Comparison of ENCODE assay signal across 8 cellular contexts in the genomic region with DNA sequence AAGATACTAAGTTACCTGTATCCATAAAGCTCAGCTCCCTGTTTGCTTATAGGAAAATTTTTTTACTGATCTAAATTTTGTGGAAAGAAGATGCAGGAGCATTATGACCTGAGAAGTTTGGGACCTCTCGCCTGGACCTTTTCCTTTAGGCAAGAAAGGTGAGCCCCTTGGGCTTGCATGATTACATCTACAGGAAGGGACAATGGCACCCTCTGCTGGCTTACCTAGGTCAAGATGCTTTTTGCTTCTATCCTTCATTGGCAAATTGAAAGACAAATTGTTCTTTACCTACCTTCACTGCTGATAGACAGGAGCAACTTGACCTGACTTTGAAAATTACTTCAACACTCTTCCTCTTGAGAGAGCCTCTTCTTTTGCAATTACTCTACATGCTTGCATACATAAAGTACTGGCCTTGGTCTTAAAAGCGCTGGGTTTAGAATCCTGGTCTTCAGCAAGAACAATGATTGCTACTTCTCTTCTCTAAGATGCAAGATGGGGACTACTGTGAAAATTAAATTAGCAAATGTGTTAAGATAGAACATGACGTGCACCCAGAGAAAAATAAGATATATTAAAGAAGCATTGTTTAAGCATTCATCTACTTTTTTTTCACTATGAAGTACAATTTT.
DNase-seq lines count a peak whose midpoint lies in the region; TF ChIP-seq lines count a peak whose summit lies in the region.

No MANE protein-coding gene starts in this region.

- DNase-seq in GM06990 (ENCODE audit: extremely low read depth, insufficient read length): no peak
- peak; percentile 62 for DNase-seq in OCI-LY7 (ENCODE audit: low spot score)
- DNase-seq in esophagus squamous epithelium (lab: John Stamatoyannopoulos, UW): no peak
- DNase-seq in prostate gland (ENCODE audit: low spot score): peak; percentile 21
- DNase-seq in GDM1 (lab: John Stamatoyannopoulos, UW): no peak
- DNase-seq in activated CD4-positive, alpha-beta T cell treated with anti-CD3 and anti-CD28 coated beads, Interleukin-2, amount 10 ng/mL, durations not matched to agents 24 days and 14 days: no peak
- no peak for DNase-seq in T1000 (lab: John Stamatoyannopoulos, UW)

- H3K36me3 ChIP-seq in GM06990 (ENCODE audit: control insufficient read depth, insufficient read depth, low read length): no peaks in the 10 kb centered on the region
- no peaks in the 10 kb centered on the region for H3K36me3 ChIP-seq in HEK293 (ENCODE audit: control insufficient read depth in 2 of 2, insufficient read depth in 1 of 2, low read length in 2 of 2)
- H3K36me3 ChIP-seq in OCI-LY7 (ENCODE audit: insufficient read depth, low read length): no peaks in the 10 kb centered on the region
- no peaks in the 10 kb centered on the region for H3K36me3 ChIP-seq in esophagus squamous epithelium
- no peaks in the 10 kb centered on the region for H3K36me3 ChIP-seq in prostate gland

- H3K4me3 ChIP-seq in GM06990 (replicated peaks; ENCODE audit: low read depth, low read length) (no peak overlapping the region), HEK293 (ENCODE audit: low read depth, low read length) (no peak overlapping the region), OCI-LY7 (ENCODE audit: low read depth, low read length, poor library complexity, severe bottlenecking) (no peak overlapping the region), esophagus squamous epithelium (no peak overlapping the region), prostate gland (no peak overlapping the region)

- TF ChIP-seq CTCF in GM06990 (IDR thresholded peaks at IDR 0.05; ENCODE audit: insufficient read depth, low read length, poor library complexity, severe bottlenecking): peak; percentile 67
- TF ChIP-seq CTCF in HEK293 (tag by site-specific recombination; IDR thresholded peaks at IDR 0.05): no peak
- peak; percentile 89 for TF ChIP-seq CTCF in OCI-LY7 (conservative IDR thresholded peaks at IDR 0.05; ENCODE audit: low read length)
- peak in 5 of 6 experiments; percentile 25 to 50 (median 43) for TF ChIP-seq CTCF in esophagus squamous epithelium (IDR thresholded peaks at IDR 0.05)
- peak in 3 of 4 experiments; percentile 43 to 56 (median 53) for TF ChIP-seq CTCF in prostate gland (IDR thresholded peaks at IDR 0.05)

- CTCF ChIA-PET in HEK293 (lab: Yijun Ruan, JAX) (interaction anchor here (0.6 to 2.8 kb wide), 18 partner anchors 8 to 1790 kb away, joined by 3 to 20 read pairs (median 4); no protein-coding TSS in a partner anchor), OCI-LY7 (lab: Charles Lee; ENCODE audit: unreplicated experiment) (interaction anchor here (1.0 kb wide), 2 partner anchors 8 to 30 kb away, joined by 3 to 4 read pairs; no protein-coding TSS in a partner anchor)

- BruUV-seq in OCI-LY7 (replicated peaks; lab: Mats Ljungman, UMichigan): no TSS peak

- no peaks in the 10 kb centered on the region for H3K9me2 ChIP-seq in OCI-LY7 (ENCODE audit: insufficient read depth, low read length)

- no peak overlapping the region for H2AFZ ChIP-seq in OCI-LY7 (ENCODE audit: low read length)

- no peaks in the 10 kb centered on the region for H3K4me1 ChIP-seq in HEK293 (ENCODE audit: control insufficient read depth, insufficient read depth, low read length)
- H3K4me1 ChIP-seq in OCI-LY7 (ENCODE audit: insufficient read depth, low read length, poor library complexity, severe bottlenecking): no peaks in the 10 kb centered on the region
- no peaks in the 10 kb centered on the region for H3K4me1 ChIP-seq in esophagus squamous epithelium
- H3K4me1 ChIP-seq in prostate gland (replicated peaks): no peaks in the 10 kb centered on the region

- H3K36me3 Mint-ChIP-seq in activated CD4-positive, alpha-beta T cell treated with anti-CD3 and anti-CD28 coated beads, Interleukin-2, amount 10 ng/mL, durations not matched to agents 24 days and 14 days (ENCODE audit: low read depth): no peaks in the 10 kb centered on the region

- no peak overlapping the region for H3K4me3 Mint-ChIP-seq in activated CD4-positive, alpha-beta T cell treated with anti-CD3 and anti-CD28 coated beads, Interleukin-2, amount 10 ng/mL, durations not matched to agents 24 days and 14 days

- no peak overlapping the region for H3K4me2 ChIP-seq in OCI-LY7 (ENCODE audit: low read length)

- H3K27me3 ChIP-seq in GM06990 (replicated peaks; ENCODE audit: control insufficient read depth, insufficient read depth, low read length) (no peaks in the 10 kb centered on the region), esophagus squamous epithelium (no peaks in the 10 kb centered on the region), prostate gland (replicated peaks; ENCODE audit: insufficient read depth) (no peaks in the 10 kb centered on the region)

- TF ChIP-seq POLR2A in esophagus squamous epithelium (IDR thresholded peaks at IDR 0.05) (no peak), prostate gland (IDR thresholded peaks at IDR 0.05) (no peak)

- intact Hi-C loops in OCI-LY7 (cut with micrococcal nuclease; ENCODE audit: unreplicated experiment): loop anchor here (10.0 kb wide), 1 partner anchor 462 kb away; no protein-coding TSS in a partner anchor
- intact Hi-C loops in esophagus squamous epithelium (cut with DNase I): no loop called here
- intact Hi-C loops in prostate gland (cut with DNase I): loop anchor here (5.0 to 10.0 kb wide), 3 partner anchors 44 to 454 kb away; partner anchors contain the start of gene PGR
- intact Hi-C loops in activated CD4-positive, alpha-beta T cell treated with anti-CD3 and anti-CD28 coated beads, Interleukin-2, amount 10 ng/mL, durations not matched to agents 24 days and 14 days (cut with micrococcal nuclease): no loop called here

- no peaks in the 10 kb centered on the region for H3K9me3 Mint-ChIP-seq in activated CD4-positive, alpha-beta T cell treated with anti-CD3 and anti-CD28 coated beads, Interleukin-2, amount 10 ng/mL, durations not matched to agents 24 days and 14 days

- no peaks in the 10 kb centered on the region for H4K20me1 ChIP-seq in OCI-LY7 (ENCODE audit: insufficient read depth, low read length)

- POLR2A ChIA-PET in HEK293 (lab: Yijun Ruan, JAX): no interaction called here
- POLR2A ChIA-PET in OCI-LY7 (lab: Charles Lee): no interaction called here

- H3K79me2 ChIP-seq in OCI-LY7 (ENCODE audit: insufficient read depth, low read depth, low read length): no peaks in the 10 kb centered on the region

- no peaks in the 10 kb centered on the region for H3K4me1 Mint-ChIP-seq in activated CD4-positive, alpha-beta T cell treated with anti-CD3 and anti-CD28 coated beads, Interleukin-2, amount 10 ng/mL, durations not matched to agents 24 days and 14 days

- 59 to 60% methylated on average over 3 of the region's 3 CpGs for WGBS in esophagus squamous epithelium, 2 donors
- 66% methylated on average over 3 of the region's 3 CpGs for WGBS in prostate gland

- H3K27ac ChIP-seq in HEK293 (ENCODE audit: extremely low read depth, low read depth, low read length) (no peak overlapping the region), OCI-LY7 (ENCODE audit: low read depth, low read length, poor library complexity, severe bottlenecking) (no peak overlapping the region), esophagus squamous epithelium (no peak overlapping the region), prostate gland (no peak overlapping the region)

- H3K9me3 ChIP-seq in HEK293 (ENCODE audit: control insufficient read depth, insufficient read depth, low read depth, low read length) (no peaks in the 10 kb centered on the region), OCI-LY7 (ENCODE audit: low read length) (no peaks in the 10 kb centered on the region), esophagus squamous epithelium (no peaks in the 10 kb centered on the region), prostate gland (no peaks in the 10 kb centered on the region)

- H3K27ac Mint-ChIP-seq in activated CD4-positive, alpha-beta T cell treated with anti-CD3 and anti-CD28 coated beads, Interleukin-2, amount 10 ng/mL, durations not matched to agents 24 days and 14 days: no peak overlapping the region

- H3K27me3 Mint-ChIP-seq in activated CD4-positive, alpha-beta T cell treated with anti-CD3 and anti-CD28 coated beads, Interleukin-2, amount 10 ng/mL, durations not matched to agents 24 days and 14 days: no peaks in the 10 kb centered on the region

TF ChIP-seq in HEK293, 187 proteins besides CTCF, POLR2A, EP300 and RAD21:
- TF ChIP-seq KLF9 (tag by site-specific recombination; IDR thresholded peaks at IDR 0.05; ENCODE audit: low read depth): no peak
- TF ChIP-seq ZNF654 (tag by site-specific recombination; IDR thresholded peaks at IDR 0.05; ENCODE audit: low read depth): peak; percentile 63

Comparison
In these comparisons a context has a peak if more than half of its experiments do, and no peak if none do; other contexts are left out.
1. DNase-seq: peak in OCI-LY7 (single experiment) and prostate gland (single experiment); none in GM06990 (single experiment), esophagus squamous epithelium (single experiment), GDM1 (single experiment), activated CD4-positive, alpha-beta T cell treated with anti-CD3 and anti-CD28 coated beads, Interleukin-2, amount 10 ng/mL, durations not matched to agents 24 days and 14 days (single experiment) and T1000 (single experiment).
2. intact Hi-C loops: an anchor here in OCI-LY7 (10.0 kb wide) and prostate gland (5.0 to 10.0 kb wide); none called in esophagus squamous epithelium and activated CD4-positive, alpha-beta T cell treated with anti-CD3 and anti-CD28 coated beads, Interleukin-2, amount 10 ng/mL, durations not matched to agents 24 days and 14 days.